In genomic region chr6:159761135-159761872, GRCh38 we compare ENCODE assay signal across 8 cellular contexts. TPM values are rescaled to one million over a fixed set of nuclear protein-coding genes. Genes with fewer than 3 reads are reported as not detected.
A peak's percentile ranks its signal among the peaks of the same experiment; 100 is the strongest.
DNase-seq lines count a peak whose midpoint lies in the region; ATAC-seq and TF ChIP-seq lines count a peak whose summit lies in the region.

No MANE protein-coding gene starts in this region.

- peaks cover 85% of the 10 kb centered on the region for H3K36me3 Mint-ChIP-seq in activated T-cell treated with anti-CD3 and anti-CD28 coated beads, Interleukin-2, amount 50 U/mL, for 24 hours (ENCODE audit: low read depth)

- H3K9me3 ChIP-seq in A673 (ENCODE audit: low read depth, low read length, poor library complexity, severe bottlenecking) (no peaks in the 10 kb centered on the region), ovary (no peaks in the 10 kb centered on the region)

- no TSS peak for BruUV-seq in A673 (replicated peaks; lab: Mats Ljungman, UMichigan)

- TF ChIP-seq EP300 in ovary (IDR thresholded peaks at IDR 0.05): no peak

- POLR2A ChIA-PET in A673 (lab: Charles Lee; ENCODE audit: low non-redundant PET): no interaction called here

- intact Hi-C loops in A673 (cut with micrococcal nuclease; ENCODE audit: unreplicated experiment): no loop called here
- intact Hi-C loops in ovary (cut with DNase I): loop anchor here in 1 of 4 donors (5.0 kb wide), 1 partner anchor 69 kb away; the partner anchor contains the start of gene SOD2

- TF ChIP-seq CTCF in A673 (conservative IDR thresholded peaks at IDR 0.05; ENCODE audit: low read depth, low read length) (no peak), ovary (IDR thresholded peaks at IDR 0.05) (no peak)

- CTCF ChIA-PET in A673 (lab: Charles Lee): no interaction called here

- H3K27me3 ChIP-seq in A673 (replicated peaks; ENCODE audit: insufficient read depth, low read depth, low read length, poor library complexity) (no peaks in the 10 kb centered on the region), ovary (no peaks in the 10 kb centered on the region)

- H3K27me3 Mint-ChIP-seq in activated T-cell treated with anti-CD3 and anti-CD28 coated beads, Interleukin-2, amount 50 U/mL, for 24 hours: no peaks in the 10 kb centered on the region

- peak overlapping the region; percentile 96 for H3K4me3 Mint-ChIP-seq in activated T-cell treated with anti-CD3 and anti-CD28 coated beads, Interleukin-2, amount 50 U/mL, for 24 hours

- H3K36me3 ChIP-seq in A673 (ENCODE audit: insufficient read depth, low read length, poor library complexity, severe bottlenecking): peaks cover 60% of the 10 kb centered on the region
- H3K36me3 ChIP-seq in ovary: no peaks in the 10 kb centered on the region

- H3K9me3 Mint-ChIP-seq in activated T-cell treated with anti-CD3 and anti-CD28 coated beads, Interleukin-2, amount 50 U/mL, for 24 hours: no peaks in the 10 kb centered on the region

- H3K27ac ChIP-seq in A673 (ENCODE audit: low read depth, low read length, poor library complexity, severe bottlenecking) (peak overlapping the region; percentile 99), ovary (peak overlapping the region; percentile 98 to 100)

- no peak for TF ChIP-seq POLR2A in ovary (IDR thresholded peaks at IDR 0.05)

- 2 to 13% (median 2%) methylated on average over 41 to 45 of the region's 45 CpGs for WGBS in ovary, 3 donors

- peak overlapping the region; percentile 99 for H3K27ac Mint-ChIP-seq in activated T-cell treated with anti-CD3 and anti-CD28 coated beads, Interleukin-2, amount 50 U/mL, for 24 hours

- H3K4me1 ChIP-seq in A673 (ENCODE audit: insufficient read depth, low read length, poor library complexity, severe bottlenecking): peaks cover 17% of the 10 kb centered on the region
- H3K4me1 ChIP-seq in ovary (ENCODE audit: insufficient read depth): peaks cover 12% of the 10 kb centered on the region

- ATAC-seq in GM18502 (IDR thresholded peaks at IDR 0.05; ENCODE audit: poor library complexity, unreplicated experiment): peak; percentile 0
- ATAC-seq in HG03460 (IDR thresholded peaks at IDR 0.05; ENCODE audit: unreplicated experiment): peak; percentile 1
- ATAC-seq in GM18519 (IDR thresholded peaks at IDR 0.05; ENCODE audit: low FRiP score, unreplicated experiment): no peak
- no peak for ATAC-seq in GM18520 (IDR thresholded peaks at IDR 0.05; ENCODE audit: unreplicated experiment)

- DNase-seq in A673 (ENCODE audit: low spot score) (peak; percentile 49), germinal center (ENCODE audit: low spot score) (peak; percentile 13), ovary (peak in 3 of 5 donors; percentile 27 to 41 (median 38))
- DNase-seq in activated T-cell treated with anti-CD3 and anti-CD28 coated beads, Interleukin-2, amount 50 U/mL, for 24 hours: no peak

- H3K4me3 ChIP-seq in A673 (ENCODE audit: low read depth, low read length, poor library complexity, severe bottlenecking): peak overlapping the region; percentile 68
- H3K4me3 ChIP-seq in ovary: peak overlapping the region; percentile 86

- H3K4me1 Mint-ChIP-seq in activated T-cell treated with anti-CD3 and anti-CD28 coated beads, Interleukin-2, amount 50 U/mL, for 24 hours (ENCODE audit: low read depth): peaks cover 41% of the 10 kb centered on the region

RNA-seq across cellular contexts. Expression of gene ACAT2, which starts 0.5 kb away (rescaled TPM):
- 238 and 250 TPM in 2 replicates for total RNA-seq in A673 (2021)
- 100 to 1,000 TPM in 1 of 7 donors, 10 to 100 TPM in 4, 1 to 10 TPM in 2; 7.2 to 113 (median 20.3) TPM for total RNA-seq in ovary
- 10 to 100 TPM; 15.3 to 56.6 TPM for polyA plus RNA-seq in ovary

RNA-seq across cellular contexts. Expression of gene TCP1, which starts 28.1 kb away (rescaled TPM):
- total RNA-seq in A673 (2021) (505 and 528 TPM in 2 replicates), ovary (100 to 1,000 TPM in 6 of 7 donors, 10 to 100 TPM in 1; 83.5 to 189 (median 162) TPM)
- polyA plus RNA-seq in ovary: 100 to 1,000 TPM; 108 to 237 TPM

RNA-seq across cellular contexts. Expression of gene MRPL18, which starts 29.0 kb away (rescaled TPM):
- total RNA-seq in A673 (2021) (94.6 and 101 TPM in 2 replicates), ovary (10 to 100 TPM; 51.0 to 98.7 (median 54.0) TPM)
- polyA plus RNA-seq in ovary: 100 to 1,000 TPM in 1 of 2 donors, 10 to 100 TPM in 1; 67.9 to 112 TPM

RNA-seq across cellular contexts. Expression of gene WTAP, which starts 34.0 kb away (rescaled TPM):
- 109 and 110 TPM in 2 replicates for total RNA-seq in A673 (2021)
- total RNA-seq in ovary: 100 to 1,000 TPM in 3 of 7 donors, 10 to 100 TPM in 4; 89.1 to 117 (median 95.4) TPM
- 10 to 100 TPM; 65.3 to 95.7 TPM for polyA plus RNA-seq in ovary

RNA-seq across cellular contexts. Expression of gene PNLDC1, which starts 38.8 kb away (rescaled TPM):
- total RNA-seq in A673 (2021): 0.58 TPM in 1 of 2 replicates, not detected in the other
- total RNA-seq in ovary: under 1 TPM in 4 of 7 donors, not detected in 3; 0.20 to 0.57 (median 0.37) TPM
- 1 to 10 TPM; 1.1 to 1.2 TPM for polyA plus RNA-seq in ovary

Comparison
In these comparisons a context has a peak if more than half of its experiments do, and no peak if none do; other contexts are left out.
1. ATAC-seq: peak in GM18502 (single experiment) and HG03460 (single experiment); none in GM18519 (single experiment) and GM18520 (single experiment).